Comparison of ENCODE assay signal across 1 cellular context in genomic region chr19:572891-573825, GRCh38.
TF ChIP-seq lines count a peak whose summit lies in the region.

No MANE protein-coding gene starts in this region.

TF ChIP-seq in HepG2, 621 proteins besides CTCF, POLR2A, EP300 and RAD21 (continued from another document and continues in another):
- TF ChIP-seq RERE (CRISPR knock-in tag; IDR thresholded peaks at IDR 0.05; ENCODE audit: low read depth) (no peak), ZNF138 (CRISPR knock-in tag; IDR thresholded peaks at IDR 0.05; ENCODE audit: low read depth) (0 out of 2 replicates have a peak, but pooled peaks have one; percentile 37), SKI (IDR thresholded peaks at IDR 0.05; ENCODE audit: partially characterized antibody) (no peak), ZNF891 (CRISPR knock-in tag; IDR thresholded peaks at IDR 0.05) (0 out of 2 replicates have a peak, but pooled peaks have one; percentile 52), ATF7-NPFF (CRISPR knock-in tag; IDR thresholded peaks at IDR 0.05; ENCODE audit: low read depth) (0 out of 2 replicates have a peak, but pooled peaks have one; percentile 39), KDM4B (CRISPR knock-in tag; IDR thresholded peaks at IDR 0.05) (no peak), RFXANK (CRISPR knock-in tag; IDR thresholded peaks at IDR 0.05) (no peak), DNMT1 (CRISPR knock-in tag; IDR thresholded peaks at IDR 0.05) (no peak), HNF1B (CRISPR knock-in tag; IDR thresholded peaks at IDR 0.05) (0 out of 2 replicates have a peak, but pooled peaks have one; percentile 41), TEAD2 (CRISPR knock-in tag; IDR thresholded peaks at IDR 0.05) (no peak), BORCS8-MEF2B (CRISPR knock-in tag; IDR thresholded peaks at IDR 0.05) (no peak), ZNF883 (CRISPR knock-in tag; IDR thresholded peaks at IDR 0.05; ENCODE audit: not compliant biosample characterization) (peak; percentile 25), ZNF160 (CRISPR knock-in tag; IDR thresholded peaks at IDR 0.05) (0 out of 2 replicates have a peak, but pooled peaks have one; percentile 28), ATF7 (IDR thresholded peaks at IDR 0.05) (no peak), ATF7 (CRISPR knock-in tag; IDR thresholded peaks at IDR 0.05) (no peak), ASH2L (IDR thresholded peaks at IDR 0.05; ENCODE audit: insufficient read length, low read depth, low read length) (no peak), FOXO1 (CRISPR knock-in tag; IDR thresholded peaks at IDR 0.05) (0 out of 2 replicates have a peak, but pooled peaks have one; percentile 16), POLR2AphosphoS5 (IDR thresholded peaks at IDR 0.05; ENCODE audit: low read depth, low read length) (no peak), ZNF318 (CRISPR knock-in tag; IDR thresholded peaks at IDR 0.05) (no peak), KDM5B (CRISPR knock-in tag; IDR thresholded peaks at IDR 0.05; ENCODE audit: borderline replicate concordance) (0 out of 2 replicates have a peak, but pooled peaks have one; percentile 26), ZC3H4 (CRISPR knock-in tag; IDR thresholded peaks at IDR 0.05; ENCODE audit: borderline replicate concordance) (no peak; the same call in 1 of the 2 replicates), ZBTB34 (CRISPR knock-in tag; IDR thresholded peaks at IDR 0.05) (no peak), PHF8 (CRISPR knock-in tag; IDR thresholded peaks at IDR 0.05) (peak; percentile 45; the same call in 1 of the 2 replicates), PRPF4 (IDR thresholded peaks at IDR 0.05; ENCODE audit: low read depth, low read length, poor library complexity, severe bottlenecking) (no peak), HES4 (CRISPR knock-in tag; IDR thresholded peaks at IDR 0.05; ENCODE audit: borderline replicate concordance) (no peak), NKX3-1 (CRISPR knock-in tag; IDR thresholded peaks at IDR 0.05) (no peak), HOXD1 (CRISPR knock-in tag; IDR thresholded peaks at IDR 0.05) (no peak), ZFP37 (CRISPR knock-in tag; IDR thresholded peaks at IDR 0.05; ENCODE audit: borderline replicate concordance) (no peak), ZNF367 (CRISPR knock-in tag; IDR thresholded peaks at IDR 0.05; ENCODE audit: borderline replicate concordance) (no peak), ZNF383 (CRISPR knock-in tag; IDR thresholded peaks at IDR 0.05; ENCODE audit: borderline replicate concordance) (no peak), ZNF589 (CRISPR knock-in tag; conservative IDR thresholded peaks at IDR 0.05) (no peak), HOXA5 (CRISPR knock-in tag; IDR thresholded peaks at IDR 0.05) (no peak), AGO1 (IDR thresholded peaks at IDR 0.05; ENCODE audit: low read depth, low read length, poor library complexity, severe bottlenecking) (peak; percentile 69), ZNF747 (CRISPR knock-in tag; IDR thresholded peaks at IDR 0.05; ENCODE audit: borderline replicate concordance) (0 out of 2 replicates have a peak, but pooled peaks have one; percentile 26)
- TF ChIP-seq, protein P1, sequence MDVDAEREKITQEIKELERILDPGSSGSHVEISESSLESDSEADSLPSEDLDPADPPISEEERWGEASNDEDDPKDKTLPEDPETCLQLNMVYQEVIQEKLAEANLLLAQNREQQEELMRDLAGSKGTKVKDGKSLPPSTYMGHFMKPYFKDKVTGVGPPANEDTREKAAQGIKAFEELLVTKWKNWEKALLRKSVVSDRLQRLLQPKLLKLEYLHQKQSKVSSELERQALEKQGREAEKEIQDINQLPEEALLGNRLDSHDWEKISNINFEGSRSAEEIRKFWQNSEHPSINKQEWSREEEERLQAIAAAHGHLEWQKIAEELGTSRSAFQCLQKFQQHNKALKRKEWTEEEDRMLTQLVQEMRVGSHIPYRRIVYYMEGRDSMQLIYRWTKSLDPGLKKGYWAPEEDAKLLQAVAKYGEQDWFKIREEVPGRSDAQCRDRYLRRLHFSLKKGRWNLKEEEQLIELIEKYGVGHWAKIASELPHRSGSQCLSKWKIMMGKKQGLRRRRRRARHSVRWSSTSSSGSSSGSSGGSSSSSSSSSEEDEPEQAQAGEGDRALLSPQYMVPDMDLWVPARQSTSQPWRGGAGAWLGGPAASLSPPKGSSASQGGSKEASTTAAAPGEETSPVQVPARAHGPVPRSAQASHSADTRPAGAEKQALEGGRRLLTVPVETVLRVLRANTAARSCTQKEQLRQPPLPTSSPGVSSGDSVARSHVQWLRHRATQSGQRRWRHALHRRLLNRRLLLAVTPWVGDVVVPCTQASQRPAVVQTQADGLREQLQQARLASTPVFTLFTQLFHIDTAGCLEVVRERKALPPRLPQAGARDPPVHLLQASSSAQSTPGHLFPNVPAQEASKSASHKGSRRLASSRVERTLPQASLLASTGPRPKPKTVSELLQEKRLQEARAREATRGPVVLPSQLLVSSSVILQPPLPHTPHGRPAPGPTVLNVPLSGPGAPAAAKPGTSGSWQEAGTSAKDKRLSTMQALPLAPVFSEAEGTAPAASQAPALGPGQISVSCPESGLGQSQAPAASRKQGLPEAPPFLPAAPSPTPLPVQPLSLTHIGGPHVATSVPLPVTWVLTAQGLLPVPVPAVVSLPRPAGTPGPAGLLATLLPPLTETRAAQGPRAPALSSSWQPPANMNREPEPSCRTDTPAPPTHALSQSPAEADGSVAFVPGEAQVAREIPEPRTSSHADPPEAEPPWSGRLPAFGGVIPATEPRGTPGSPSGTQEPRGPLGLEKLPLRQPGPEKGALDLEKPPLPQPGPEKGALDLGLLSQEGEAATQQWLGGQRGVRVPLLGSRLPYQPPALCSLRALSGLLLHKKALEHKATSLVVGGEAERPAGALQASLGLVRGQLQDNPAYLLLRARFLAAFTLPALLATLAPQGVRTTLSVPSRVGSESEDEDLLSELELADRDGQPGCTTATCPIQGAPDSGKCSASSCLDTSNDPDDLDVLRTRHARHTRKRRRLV (CRISPR knock-in tag; IDR thresholded peaks at IDR 0.05): 0 out of 2 replicates have a peak, but pooled peaks have one; percentile 63
